Comparison of ENCODE assay signal across 19 cellular contexts in the genomic region with DNA sequence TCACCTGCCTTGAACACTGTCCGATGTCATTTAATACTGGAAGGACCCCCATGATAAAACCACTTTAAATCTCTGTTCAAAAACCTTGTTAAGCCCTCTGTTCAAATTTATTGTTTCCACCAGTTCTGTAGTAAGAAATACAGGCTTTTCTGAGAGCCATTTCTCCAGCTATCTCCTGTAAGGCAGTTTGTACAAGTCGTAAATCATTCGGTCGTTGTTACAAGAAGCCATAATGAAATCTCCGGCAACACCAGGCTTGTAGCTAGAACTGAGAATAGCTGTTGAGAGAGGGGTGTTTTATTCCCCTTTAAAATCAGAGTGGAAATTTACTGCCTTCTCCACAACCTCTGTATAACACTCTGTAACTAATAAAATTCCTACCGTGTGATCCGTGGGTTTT.
"Had no signal": no experiment of that assay in that cellular context is flagged by ENCODE, and none has a peak within 500 bp of the region (broad histone marks: within the 10 kb centered on the region; RNA-seq: fewer than 3 reads in every experiment).

No MANE protein-coding gene starts in this region.

- ATAC-seq: activated CD4-positive, CD25-positive, alpha-beta regulatory T cell treated with anti-CD3 and anti-CD28 coated beads, Interleukin-2, amount 50 U/mL, for 24 hours; activated CD8-positive, alpha-beta T cell treated with anti-CD3 and anti-CD28 coated beads, Interleukin-2, amount 10 ng/mL, durations not matched to agents 7 days and 5 days; activated naive CD8-positive, alpha-beta T cell treated with anti-CD3 and anti-CD28 coated beads, Interleukin-2, amount 50 U/mL, for 24 hours; activated T-cell treated with anti-CD3 and anti-CD28 coated beads, Interleukin-2, amount 50 U/mL, for 4 hours; psoas muscle; right cardiac atrium had no signal

- DNase-seq: activated CD4-positive, alpha-beta T cell treated with anti-CD3 and anti-CD28 coated beads, Interleukin-2, amount 10 ng/mL, durations not matched to agents 7 days and 5 days; activated CD8-positive, alpha-beta T cell treated with anti-CD3 and anti-CD28 coated beads, Interleukin-2, amount 10 ng/mL, durations not matched to agents 7 days and 5 days; activated effector memory CD4-positive, alpha-beta T cell treated with Interleukin-2 at 50 U/mL for 16 hours; activated naive CD4-positive, alpha-beta T cell treated with anti-CD3 and anti-CD28 coated beads, Interleukin-2, amount 10 ng/mL, durations not matched to agents 7 days and 5 days; activated naive CD8-positive, alpha-beta T cell treated with anti-CD3 and anti-CD28 coated beads, Interleukin-2, amount 50 U/mL, for 24 hours; activated T-cell treated with anti-CD3 and anti-CD28 coated beads, Interleukin-2, amount 50 U/mL, for 4 hours; aorta; erythroblast; kidney; left ventricle myocardium inferior; mammary epithelial cell; psoas muscle; right cardiac atrium had no signal

- H3K4me1 ChIP-seq: left ventricle myocardium inferior, psoas muscle had no signal

- H3K27me3 ChIP-seq: tibial nerve had no signal

- FAIRE-seq: endometrium, kidney, urothelium cell line had no signal

- H3K9me3 ChIP-seq: left ventricle myocardium inferior, psoas muscle, tibial nerve had no signal

- H3K36me3 ChIP-seq: left ventricle myocardium inferior, tibial nerve had no signal

- H3K4me3 ChIP-seq: coronary artery, left ventricle myocardium inferior, psoas muscle, skin epidermis, tibial nerve had no signal

- H3K27ac ChIP-seq: coronary artery, left ventricle myocardium inferior, psoas muscle, skin epidermis, tibial nerve had no signal
